8 cellular contexts compared by ENCODE assay signal in the genomic region with DNA sequence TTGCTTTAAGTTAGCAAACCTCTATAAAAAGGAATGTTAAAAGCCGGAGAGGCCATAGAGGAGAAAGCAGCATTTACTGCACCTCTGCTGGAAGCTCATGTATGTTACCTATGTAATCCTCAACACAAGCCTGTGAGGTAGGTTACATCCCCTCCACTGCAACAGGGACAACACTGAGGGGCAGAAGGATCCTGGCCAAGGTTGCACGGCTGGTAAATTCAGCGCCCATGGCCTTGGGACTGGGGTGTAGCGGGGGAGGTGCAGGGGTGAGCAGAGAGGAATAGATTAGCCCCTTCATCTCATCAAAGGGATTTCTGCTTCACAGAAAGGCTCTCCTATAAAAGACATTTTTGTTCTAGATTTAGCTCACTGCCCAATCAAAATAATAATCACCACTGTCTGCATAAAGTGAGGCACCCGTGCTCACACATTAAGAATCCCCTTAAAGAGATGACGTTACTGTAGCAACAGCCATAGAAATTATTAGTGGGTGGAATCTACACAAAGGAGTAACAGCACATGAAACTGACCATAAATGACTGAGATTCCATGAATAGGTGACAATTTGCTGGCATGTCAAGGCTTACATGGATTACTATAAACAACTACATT. TPM values are rescaled to one million over a fixed set of nuclear protein-coding genes. Genes with fewer than 3 reads are reported as not detected.
DNase-seq lines count a peak whose midpoint lies in the region; ATAC-seq and TF ChIP-seq lines count a peak whose summit lies in the region.

No MANE protein-coding gene starts in this region.

- no peak overlapping the region for H2AFZ ChIP-seq in SK-N-SH (ENCODE audit: low read depth)

- H3K36me3 ChIP-seq in SK-N-SH (replicated peaks in 1 of 2; ENCODE audit: control insufficient read depth in 1 of 2, insufficient read depth in 2 of 2, low read length in 1 of 2) (no peaks in the 10 kb centered on the region), iPS-18a (ENCODE audit: control insufficient read depth, low read depth, low read length) (no peaks in the 10 kb centered on the region), stomach (no peaks in the 10 kb centered on the region)

- H4K20me1 ChIP-seq in SK-N-SH (ENCODE audit: insufficient read depth): peaks cover 73% of the 10 kb centered on the region

- H3K4me1 ChIP-seq in SK-N-SH (ENCODE audit: control insufficient read depth in 1 of 2, insufficient read depth in 2 of 2, low read depth in 1 of 2, low read length in 1 of 2): peaks cover 23 to 55% of the 10 kb centered on the region in 2 experiments
- H3K4me1 ChIP-seq in iPS-18a (ENCODE audit: control insufficient read depth, low read depth, low read length): peaks cover 11% of the 10 kb centered on the region
- H3K4me1 ChIP-seq in stomach: peaks cover 62 to 85% (median 77%) of the 10 kb centered on the region in 4 donors

- peaks cover 59% of the 10 kb centered on the region for H3K4me1 Mint-ChIP-seq in activated T-helper 2 cell treated with anti-CD3 and anti-CD28 coated beads, Interferon-gamma antibody, Interleukin-2, Interleukin-4, amounts not matched to agents 10 μg/mL and 5 μg/mL and 100 μg/mL, durations not matched to agents 14 hours and 24 hours and 36 hours (ENCODE audit: low read depth)

- TF ChIP-seq CTCF in SK-N-SH (IDR thresholded peaks at IDR 0.05) (no peak), stomach (IDR thresholded peaks at IDR 0.05) (no peak), GM20000 (IDR thresholded peaks at IDR 0.05; ENCODE audit: extremely low read depth, missing control alignments) (no peak)

- peaks cover 15% of the 10 kb centered on the region for H3K27me3 Mint-ChIP-seq in activated T-helper 2 cell treated with anti-CD3 and anti-CD28 coated beads, Interferon-gamma antibody, Interleukin-2, Interleukin-4, amounts not matched to agents 10 μg/mL and 5 μg/mL and 100 μg/mL, durations not matched to agents 14 hours and 24 hours and 36 hours (ENCODE audit: low read depth)

- no peak for TF ChIP-seq POLR2A in stomach (IDR thresholded peaks at IDR 0.05)

- H3K4me3 Mint-ChIP-seq in activated T-helper 2 cell treated with anti-CD3 and anti-CD28 coated beads, Interferon-gamma antibody, Interleukin-2, Interleukin-4, amounts not matched to agents 10 μg/mL and 5 μg/mL and 100 μg/mL, durations not matched to agents 14 hours and 24 hours and 36 hours (ENCODE audit: low read depth): peak overlapping the region; percentile 81

- peak overlapping the region; percentile 59 to 64 for H3K4me3 ChIP-seq in SK-N-SH (ENCODE audit: low read depth in 2 of 2, low read length in 1 of 2)
- peak overlapping the region; percentile 6 for H3K4me3 ChIP-seq in iPS-18a (ENCODE audit: low read length)
- H3K4me3 ChIP-seq in stomach: peak overlapping the region in 3 of 4 donors; percentile 32 to 65 (median 52)

- H3K36me3 Mint-ChIP-seq in activated T-helper 2 cell treated with anti-CD3 and anti-CD28 coated beads, Interferon-gamma antibody, Interleukin-2, Interleukin-4, amounts not matched to agents 10 μg/mL and 5 μg/mL and 100 μg/mL, durations not matched to agents 14 hours and 24 hours and 36 hours (ENCODE audit: low read depth): peaks cover 15% of the 10 kb centered on the region

- H3K27ac Mint-ChIP-seq in activated T-helper 2 cell treated with anti-CD3 and anti-CD28 coated beads, Interferon-gamma antibody, Interleukin-2, Interleukin-4, amounts not matched to agents 10 μg/mL and 5 μg/mL and 100 μg/mL, durations not matched to agents 14 hours and 24 hours and 36 hours: no peak overlapping the region

- TF ChIP-seq EP300 in SK-N-SH (IDR thresholded peaks at IDR 0.05; ENCODE audit: borderline replicate concordance in 1 of 2, low read depth in 1 of 2, low read length in 1 of 2) (no peak), stomach (IDR thresholded peaks at IDR 0.05) (no peak)

- H3K9ac ChIP-seq in SK-N-SH (peak overlapping the region; percentile 48; the same call in 1 of the 2 replicates), iPS-18a (ENCODE audit: low read length) (no peak overlapping the region)

- peaks cover 73% of the 10 kb centered on the region for H3K79me2 ChIP-seq in SK-N-SH (ENCODE audit: insufficient read depth)

- intact Hi-C loops in activated T-helper 2 cell treated with anti-CD3 and anti-CD28 coated beads, Interferon-gamma antibody, Interleukin-2, Interleukin-4, amounts not matched to agents 10 μg/mL and 5 μg/mL and 100 μg/mL, durations not matched to agents 14 hours and 24 hours and 36 hours (cut with micrococcal nuclease): loop anchor here (5.0 to 10.0 kb wide), 3 partner anchors 55 to 175 kb away; a partner anchor contains a TSS
- intact Hi-C loops in stomach (cut with DNase I; ENCODE audit: low total_unique reads): no loop called here

- in situ Hi-C loops in G401 (cut with HindIII; ENCODE audit: low sequenced_read_pairs): no loop called here

- POLR2A ChIA-PET in SK-N-SH (lab: Yijun Ruan, JAX): interaction anchor here (0.6 kb wide), 1 partner anchor 99 kb away, joined by 3 read pairs; no protein-coding TSS in a partner anchor

- CTCF ChIA-PET in SK-N-SH (lab: Yijun Ruan, JAX): interaction anchor here (1.3 to 1.9 kb wide), 3 partner anchors 73 to 147 kb away, joined by 3 to 8 read pairs (median 4); no protein-coding TSS in a partner anchor

- peak overlapping the region; percentile 82 for H3K4me2 ChIP-seq in SK-N-SH

- no peak for TF ChIP-seq RAD21 in SK-N-SH (IDR thresholded peaks at IDR 0.05; ENCODE audit: low read length)

- no peak for ATAC-seq in SK-N-SH treated with all-trans-retinoic acid at 6 μM for 48 hours

- DNase-seq in SK-N-SH (no peak), stomach (no peak), G401 (ENCODE audit: low spot score) (no peak), germinal center (ENCODE audit: low spot score) (no peak), GM20000 (ENCODE audit: low spot score) (no peak)
- DNase-seq in activated T-helper 2 cell treated with anti-CD3 and anti-CD28 coated beads, Interferon-gamma antibody, Interleukin-2, Interleukin-4, amounts not matched to agents 10 μg/mL and 5 μg/mL and 100 μg/mL, durations not matched to agents 14 hours and 24 hours and 36 hours (ENCODE audit: low spot score): no peak

- no peaks in the 10 kb centered on the region for H3K27me3 ChIP-seq in SK-N-SH (ENCODE audit: insufficient read depth)
- no peaks in the 10 kb centered on the region for H3K27me3 ChIP-seq in iPS-18a (ENCODE audit: control insufficient read depth, insufficient read depth, low read length)
- H3K27me3 ChIP-seq in stomach: no peaks in the 10 kb centered on the region

- H3K9me3 ChIP-seq in SK-N-SH (no peaks in the 10 kb centered on the region), iPS-18a (ENCODE audit: control insufficient read depth, low read depth, low read length) (no peaks in the 10 kb centered on the region), stomach (no peaks in the 10 kb centered on the region)

- H3F3A ChIP-seq in SK-N-SH (replicated peaks; ENCODE audit: insufficient read depth): no peaks in the 10 kb centered on the region

- no peaks in the 10 kb centered on the region for H3K9me3 Mint-ChIP-seq in activated T-helper 2 cell treated with anti-CD3 and anti-CD28 coated beads, Interferon-gamma antibody, Interleukin-2, Interleukin-4, amounts not matched to agents 10 μg/mL and 5 μg/mL and 100 μg/mL, durations not matched to agents 14 hours and 24 hours and 36 hours

- H3K27ac ChIP-seq in SK-N-SH (ENCODE audit: low read depth in 2 of 2, low read length in 1 of 2): no peak overlapping the region
- H3K27ac ChIP-seq in iPS-18a (ENCODE audit: low read length): no peak overlapping the region
- peak overlapping the region in 1 of 5 donors; percentile 64 for H3K27ac ChIP-seq in stomach

- H3K9me2 ChIP-seq in SK-N-SH: no peaks in the 10 kb centered on the region

- 63% methylated on average over 6 of the region's 6 CpGs for WGBS in SK-N-SH (ENCODE audit: low lambda C conversion rate)
- 46 to 68% (median 65%) methylated on average over 6 of the region's 6 CpGs for WGBS in stomach, 5 donors

TF ChIP-seq in SK-N-SH, 30 proteins besides CTCF, POLR2A, EP300 and RAD21 (continues in another document):
- TF ChIP-seq MXI1 (IDR thresholded peaks at IDR 0.05; ENCODE audit: low read depth, low read length): no peak
- TF ChIP-seq, protein P1, sequence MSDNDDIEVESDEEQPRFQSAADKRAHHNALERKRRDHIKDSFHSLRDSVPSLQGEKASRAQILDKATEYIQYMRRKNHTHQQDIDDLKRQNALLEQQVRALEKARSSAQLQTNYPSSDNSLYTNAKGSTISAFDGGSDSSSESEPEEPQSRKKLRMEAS (IDR thresholded peaks at IDR 0.05; ENCODE audit: low read depth): no peak
- TF ChIP-seq ELF1 (IDR thresholded peaks at IDR 0.05): no peak
- TF ChIP-seq NFIC (IDR thresholded peaks at IDR 0.05; ENCODE audit: borderline replicate concordance): no peak

TF ChIP-seq in SK-N-SH treated with all-trans-retinoic acid at 6 μM for 48 hours, 23 proteins besides CTCF, POLR2A, EP300 and RAD21 (continues in another document):
- TF ChIP-seq, protein P2, sequence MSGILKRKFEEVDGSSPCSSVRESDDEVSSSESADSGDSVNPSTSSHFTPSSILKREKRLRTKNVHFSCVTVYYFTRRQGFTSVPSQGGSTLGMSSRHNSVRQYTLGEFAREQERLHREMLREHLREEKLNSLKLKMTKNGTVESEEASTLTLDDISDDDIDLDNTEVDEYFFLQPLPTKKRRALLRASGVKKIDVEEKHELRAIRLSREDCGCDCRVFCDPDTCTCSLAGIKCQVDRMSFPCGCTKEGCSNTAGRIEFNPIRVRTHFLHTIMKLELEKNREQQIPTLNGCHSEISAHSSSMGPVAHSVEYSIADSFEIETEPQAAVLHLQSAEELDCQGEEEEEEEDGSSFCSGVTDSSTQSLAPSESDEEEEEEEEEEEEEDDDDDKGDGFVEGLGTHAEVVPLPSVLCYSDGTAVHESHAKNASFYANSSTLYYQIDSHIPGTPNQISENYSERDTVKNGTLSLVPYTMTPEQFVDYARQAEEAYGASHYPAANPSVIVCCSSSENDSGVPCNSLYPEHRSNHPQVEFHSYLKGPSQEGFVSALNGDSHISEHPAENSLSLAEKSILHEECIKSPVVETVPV (CRISPR knock-in tag; IDR thresholded peaks at IDR 0.05): no peak
- TF ChIP-seq ZNF70 (CRISPR knock-in tag; IDR thresholded peaks at IDR 0.05) (no peak), BACH2 (CRISPR knock-in tag; IDR thresholded peaks at IDR 0.05; ENCODE audit: borderline replicate concordance) (no peak), SNAI2 (CRISPR knock-in tag; IDR thresholded peaks at IDR 0.05) (no peak)

RNA-seq across cellular contexts. Expression of a gene that starts 3.3 kb away (rescaled TPM):
- polyA plus RNA-seq in SK-N-SH (2012; rRNA removed) (5.6 and 5.7 TPM in 2 replicates), stomach (1 to 10 TPM; 5.4 to 6.7 (median 6.4) TPM)
- 5.4 and 5.9 TPM in 2 replicates for polyA plus RNA-seq in SK-N-SH (2012; cell fraction: cytosol; rRNA removed)
- 22.8 and 27.5 TPM in 2 replicates for polyA plus RNA-seq in SK-N-SH (2012; cell fraction: nucleus; rRNA removed)
- total RNA-seq in activated T-helper 2 cell treated with anti-CD3 and anti-CD28 coated beads, Interferon-gamma antibody, Interleukin-2, Interleukin-4, amounts not matched to agents 10 μg/mL and 5 μg/mL and 100 μg/mL, durations not matched to agents 14 hours and 24 hours and 36 hours: 7.4 and 8.0 TPM in 2 replicates
- 10 to 100 TPM; 15.9 to 25.9 (median 21.3) TPM for total RNA-seq in stomach
- 10.9 and 12.9 TPM in 2 replicates for total RNA-seq in G401 (2014; rRNA removed; shearing (Covaris generic))

Comparison
In these comparisons a context has a peak if more than half of its experiments do, and no peak if none do; other contexts are left out.
1. H3K4me3 ChIP-seq: peak in every context shown above with its lines; median percentile 62 in SK-N-SH; 52 in stomach; 6 in iPS-18a.